In genomic region chr17:68389041-68389440, GRCh38 we compare ENCODE assay signal across 24 cellular contexts.
"Had no signal": no experiment of that assay in that cellular context is flagged by ENCODE, and none has a peak within 500 bp of the region (broad histone marks: within the 10 kb centered on the region; RNA-seq: fewer than 3 reads in every experiment).

No MANE protein-coding gene starts in this region.

- H3K9me3 Mint-ChIP-seq: activated naive CD4-positive, alpha-beta T cell treated with anti-CD3 and anti-CD28 coated beads, Interleukin-2, amount 50 U/mL, for 24 hours; activated T-helper 1 cell treated with anti-CD3 and anti-CD28 coated beads, Interleukin-12 subunit alpha, Interleukin-12 subunit beta, Interleukin-2, Interleukin-4 antibody, amounts not matched to agents 30 ng/mL and 10 ng/mL and 1 ng/mL, durations not matched to agents 14 hours and 24 hours and 36 hours; immature natural killer cell; natural killer cell treated with Interleukin-12 subunit alpha and Interleukin-12 subunit beta and Interleukin-15 and Interleukin-18, amount 100 ng/mL, for 72 hours; stimulated activated naive CD8-positive, alpha-beta T cell treated with anti-CD3 and anti-CD28 coated beads, Interleukin-15, Interleukin-2, amounts not matched to agents 100 ng/mL and 50 ng/mL, for 24 hours; WTC11 had no signal

- DNase-seq: activated CD4-positive, alpha-beta T cell treated with anti-CD3 and anti-CD28 coated beads, Interleukin-2, amount 50 U/mL, for 48 hours; activated gamma-delta T cell; aorta; brain microvascular endothelial cell; central memory CD4-positive, alpha-beta T cell; effector memory CD4-positive, alpha-beta T cell; foreskin melanocyte; immature natural killer cell; left ventricle myocardium superior; stimulated activated CD4-positive, alpha-beta T cell treated with anti-CD3 and anti-CD28 coated beads, Interleukin-12 subunit alpha, Interleukin-12 subunit beta, amount 100 ng/mL, for 4 hours; stimulated activated CD4-positive, alpha-beta T cell treated with anti-CD3 and anti-CD28 coated beads, Interleukin-4, amount 100 ng/mL, for 4 hours; substantia nigra; T-helper 1 cell; T-helper 9 cell; thyroid gland had no signal

- H3K27me3 ChIP-seq: brain microvascular endothelial cell, thyroid gland had no signal

- ATAC-seq: esophagus mucosa; left ventricle myocardium superior; natural killer cell treated with Interleukin-12 subunit alpha and Interleukin-12 subunit beta and Interleukin-15 and Interleukin-18, amount 100 ng/mL, for 72 hours; WTC11 had no signal

- H3K27ac Mint-ChIP-seq: activated T-helper 1 cell treated with anti-CD3 and anti-CD28 coated beads, Interleukin-12 subunit alpha, Interleukin-12 subunit beta, Interleukin-2, Interleukin-4 antibody, amounts not matched to agents 30 ng/mL and 10 ng/mL and 1 ng/mL, durations not matched to agents 14 hours and 24 hours and 36 hours; natural killer cell treated with Interleukin-12 subunit alpha and Interleukin-12 subunit beta and Interleukin-15 and Interleukin-18, amount 100 ng/mL, for 72 hours; stimulated activated naive CD8-positive, alpha-beta T cell treated with anti-CD3 and anti-CD28 coated beads, Interleukin-15, Interleukin-2, amounts not matched to agents 100 ng/mL and 50 ng/mL, for 24 hours; WTC11 had no signal

- H3K36me3 Mint-ChIP-seq: natural killer cell treated with Interleukin-12 subunit alpha and Interleukin-12 subunit beta and Interleukin-15 and Interleukin-18, amount 100 ng/mL, for 72 hours; WTC11 had no signal

- H3K9me3 ChIP-seq: prostate gland, thyroid gland had no signal

- H3K27ac ChIP-seq: brain microvascular endothelial cell, prostate gland, thyroid gland had no signal

- H3K4me3 Mint-ChIP-seq: activated naive CD4-positive, alpha-beta T cell treated with anti-CD3 and anti-CD28 coated beads, Interleukin-2, amount 50 U/mL, for 24 hours; activated T-helper 1 cell treated with anti-CD3 and anti-CD28 coated beads, Interleukin-12 subunit alpha, Interleukin-12 subunit beta, Interleukin-2, Interleukin-4 antibody, amounts not matched to agents 30 ng/mL and 10 ng/mL and 1 ng/mL, durations not matched to agents 14 hours and 24 hours and 36 hours; immature natural killer cell; natural killer cell treated with Interleukin-12 subunit alpha and Interleukin-12 subunit beta and Interleukin-15 and Interleukin-18, amount 100 ng/mL, for 72 hours; stimulated activated naive CD8-positive, alpha-beta T cell treated with anti-CD3 and anti-CD28 coated beads, Interleukin-15, Interleukin-2, amounts not matched to agents 100 ng/mL and 50 ng/mL, for 24 hours; WTC11 had no signal

- FAIRE-seq: endothelial cell of umbilical vein, urothelium cell line had no signal

- H3K36me3 ChIP-seq: brain microvascular endothelial cell, prostate gland, thyroid gland had no signal

- H3K4me3 ChIP-seq: prostate gland, thyroid gland had no signal

- H3K27me3 Mint-ChIP-seq: activated naive CD4-positive, alpha-beta T cell treated with anti-CD3 and anti-CD28 coated beads, Interleukin-2, amount 50 U/mL, for 24 hours; natural killer cell treated with Interleukin-12 subunit alpha and Interleukin-12 subunit beta and Interleukin-15 and Interleukin-18, amount 100 ng/mL, for 72 hours; stimulated activated naive CD8-positive, alpha-beta T cell treated with anti-CD3 and anti-CD28 coated beads, Interleukin-15, Interleukin-2, amounts not matched to agents 100 ng/mL and 50 ng/mL, for 24 hours had no signal

- H3K4me1 Mint-ChIP-seq: WTC11 had no signal
